Comparison of ENCODE assay signal across 15 cellular contexts in genomic region chr14:34046799-34047520, GRCh38.
"Had no signal": no experiment of that assay in that cellular context is flagged by ENCODE, and none has a peak within 500 bp of the region (broad histone marks: within the 10 kb centered on the region; RNA-seq: fewer than 3 reads in every experiment).

No MANE protein-coding gene starts in this region.

- H3K4me1 ChIP-seq: body of pancreas, pancreas, testis had no signal

- H3K4me3 Mint-ChIP-seq: activated T-cell treated with anti-CD3 and anti-CD28 coated beads, Interleukin-2, amount 50 U/mL, for 24 hours; neural crest cell; stimulated activated naive CD8-positive, alpha-beta T cell treated with anti-CD3 and anti-CD28 coated beads, Interleukin-15, Interleukin-2, amounts not matched to agents 100 ng/mL and 50 ng/mL, for 24 hours had no signal

- H3K9me3 Mint-ChIP-seq: neural crest cell had no signal

- ATAC-seq: activated CD4-positive, CD25-positive, alpha-beta regulatory T cell treated with anti-CD3 and anti-CD28 coated beads, Interleukin-2, amount 50 U/mL, for 24 hours; body of pancreas; pancreas had no signal

- H3K9me3 ChIP-seq: body of pancreas, pancreas, testis had no signal

- H3K27me3 ChIP-seq: body of pancreas, pancreas, testis had no signal

- H3K4me3 ChIP-seq: body of pancreas, coronary artery, pancreas, SK-N-MC, testis had no signal

- H3K27ac Mint-ChIP-seq: activated T-cell treated with anti-CD3 and anti-CD28 coated beads, Interleukin-2, amount 50 U/mL, for 24 hours; stimulated activated naive CD8-positive, alpha-beta T cell treated with anti-CD3 and anti-CD28 coated beads, Interleukin-15, Interleukin-2, amounts not matched to agents 100 ng/mL and 50 ng/mL, for 24 hours had no signal

- H3K27me3 Mint-ChIP-seq: activated T-cell treated with anti-CD3 and anti-CD28 coated beads, Interleukin-2, amount 50 U/mL, for 24 hours had no signal

- DNase-seq: activated T-cell treated with anti-CD3 and anti-CD28 coated beads, Interleukin-2, amount 50 U/mL, for 24 hours; amniotic stem cell; body of pancreas; central memory CD4-positive, alpha-beta T cell; effector CD4-positive, alpha-beta T cell; kidney glomerular epithelial cell; pancreas; stimulated activated CD4-positive, alpha-beta T cell treated with anti-CD3 and anti-CD28 coated beads, Interleukin-4, amount 100 ng/mL, for 1 hour; stimulated activated CD8-positive, alpha-beta memory T cell treated with anti-CD3 and anti-CD28 coated beads, Interleukin-4, amount 100 ng/mL, for 48 hours; testis had no signal

- H3K27ac ChIP-seq: body of pancreas, coronary artery, pancreas, SK-N-MC, testis had no signal

- H3K36me3 ChIP-seq: pancreas had no signal
